ENCODE assay signal across 15 cellular contexts in genomic region chr4:110963621-110964020, GRCh38.
DNase-seq lines count a peak whose midpoint lies in the region; ATAC-seq, FAIRE-seq and TF ChIP-seq lines count a peak whose summit lies in the region.
"Had no signal": no experiment of that assay in that cellular context is flagged by ENCODE, and none has a peak within 500 bp of the region (broad histone marks: within the 10 kb centered on the region; RNA-seq: fewer than 3 reads in every experiment).

No MANE protein-coding gene starts in this region.

- H3K79me2 ChIP-seq in hepatocyte = no peaks in the 10 kb centered on the region

- peak overlapping the region; percentile 35 for H3K27ac Mint-ChIP-seq in neural crest cell (ENCODE audit: unreplicated experiment)
- H3K27ac Mint-ChIP-seq: CD8-positive, alpha-beta memory T cell had no signal

- ATAC-seq in pancreas = no peak
- ATAC-seq: A549 had no signal

- H3K9me3 Mint-ChIP-seq in neural crest cell = no peaks in the 10 kb centered on the region

- H3K36me3 Mint-ChIP-seq in neural crest cell (ENCODE audit: low read depth) = no peaks in the 10 kb centered on the region
- H3K36me3 Mint-ChIP-seq: CD8-positive, alpha-beta memory T cell had no signal

- intact Hi-C loops in pancreas (cut with DNase I) = no loop called here

- H3K4me3 ChIP-seq in SK-N-MC = peak overlapping the region; percentile 71
- H3K4me3 ChIP-seq in hepatocyte = no peak overlapping the region
- no peak overlapping the region for H3K4me3 ChIP-seq in pancreas
- H3K4me3 ChIP-seq: A549, HAP-1 had no signal

- DNase-seq in HEK293T (ENCODE audit: extremely low spot score) = peak; percentile 12
- DNase-seq in SK-N-MC (ENCODE audit: low read depth, low spot score) = no peak
- DNase-seq in hepatocyte (ENCODE audit: low spot score) = no peak
- no peak for DNase-seq in neural crest cell (ENCODE audit: low read depth, low spot score)
- DNase-seq in DMS53 (lab: John Stamatoyannopoulos, UW) = no peak
- no peak for DNase-seq in pancreas
- no peak for DNase-seq in C1 segment of cervical spinal cord (lab: John Stamatoyannopoulos, UW)
- DNase-seq in NCI-H1694 treated with DMSO at 0.1 percent for 48 hours (lab: John Stamatoyannopoulos, UW) = no peak
- DNase-seq: Caco-2; CD8-positive, alpha-beta memory T cell; GF-D8 had no signal

- 53% methylated on average over 7 of the region's 7 CpGs for WGBS in hepatocyte (ENCODE audit: low lambda C conversion rate, missing lambda C conversion rate)
- WGBS in pancreas, 2 donors = 54 to 61% methylated on average over 7 of the region's 7 CpGs

- H3K9ac ChIP-seq in SK-N-MC (ENCODE audit: insufficient read length) = peak overlapping the region; percentile 56

- H3K9me3 ChIP-seq in SK-N-MC (ENCODE audit: low read depth, low read length) (no peaks in the 10 kb centered on the region), hepatocyte (ENCODE audit: low read depth) (no peaks in the 10 kb centered on the region), pancreas (no peaks in the 10 kb centered on the region)
- H3K9me3 ChIP-seq: A549, Caco-2, HAP-1 had no signal

- no peaks in the 10 kb centered on the region for H3K9me2 ChIP-seq in hepatocyte (replicated peaks; ENCODE audit: insufficient read depth)

- no peak for FAIRE-seq in pancreas (lab: Jason Lieb, UNC)
- FAIRE-seq: A549, GM19239, H1 had no signal

- H3K4me1 ChIP-seq in hepatocyte (ENCODE audit: insufficient read depth) = no peaks in the 10 kb centered on the region
- H3K4me1 ChIP-seq in pancreas = no peaks in the 10 kb centered on the region
- H3K4me1 ChIP-seq: A549 had no signal

- TF ChIP-seq CTCF in hepatocyte (IDR thresholded peaks at IDR 0.05; ENCODE audit: poor library complexity) (no peak), neural crest cell (conservative IDR thresholded peaks at IDR 0.05) (no peak), pancreas (IDR thresholded peaks at IDR 0.05) (no peak)

- H3K27ac ChIP-seq in SK-N-MC (peak overlapping the region; percentile 76), hepatocyte (no peak overlapping the region), pancreas (no peak overlapping the region)
- H3K27ac ChIP-seq: A549 had no signal

- H3K27me3 ChIP-seq in hepatocyte (no peaks in the 10 kb centered on the region), pancreas (peaks cover 0 to 10% (median 0%) of the 10 kb centered on the region in 4 donors)

- H4K20me1 ChIP-seq in hepatocyte (ENCODE audit: insufficient read depth, poor library complexity, severe bottlenecking) = no peaks in the 10 kb centered on the region

- peak overlapping the region; percentile 71 for H3K4me2 ChIP-seq in hepatocyte
- H3K4me2 ChIP-seq: A549 had no signal

- H3K4me3 Mint-ChIP-seq in neural crest cell = no peak overlapping the region
- H3K4me3 Mint-ChIP-seq: CD8-positive, alpha-beta memory T cell had no signal

- peaks cover 58% of the 10 kb centered on the region for H3K27me3 Mint-ChIP-seq in neural crest cell (ENCODE audit: low read depth)
- H3K27me3 Mint-ChIP-seq: CD8-positive, alpha-beta memory T cell had no signal

- POLR2A ChIA-PET in HEK293T (lab: Yijun Ruan, JAX) = no interaction called here

- H3K4me1 Mint-ChIP-seq in neural crest cell = no peaks in the 10 kb centered on the region
- H3K4me1 Mint-ChIP-seq: CD8-positive, alpha-beta memory T cell had no signal

- peak overlapping the region; percentile 6 for H2AFZ ChIP-seq in hepatocyte

- H3K36me3 ChIP-seq in SK-N-MC (ENCODE audit: insufficient read depth, low read length) (no peaks in the 10 kb centered on the region), hepatocyte (replicated peaks; ENCODE audit: insufficient read depth, low read depth) (no peaks in the 10 kb centered on the region), pancreas (no peaks in the 10 kb centered on the region)
- H3K36me3 ChIP-seq: HAP-1 had no signal

- CTCF ChIA-PET in HEK293T (lab: Yijun Ruan, JAX) = interaction anchor here (1.6 kb wide), 1 partner anchor 377 kb away, joined by 3 read pairs; no protein-coding TSS in a partner anchor

TF ChIP-seq in HEK293T, 16 proteins besides CTCF, POLR2A, EP300 and RAD21:
- TF ChIP-seq PKNOX1 (IDR thresholded peaks at IDR 0.05) (no peak), L3MBTL2 (conservative IDR thresholded peaks at IDR 0.05) (no peak), LEF1 (IDR thresholded peaks at IDR 0.05; ENCODE audit: borderline replicate concordance) (no peak), FOXK2 (IDR thresholded peaks at IDR 0.05) (no peak), TARDBP (IDR thresholded peaks at IDR 0.05) (no peak), FOXA1 (IDR thresholded peaks at IDR 0.05) (no peak), FOXM1 (IDR thresholded peaks at IDR 0.05; ENCODE audit: borderline replicate concordance) (no peak), ZNF384 (IDR thresholded peaks at IDR 0.05) (no peak), BHLHE40 (IDR thresholded peaks at IDR 0.05; ENCODE audit: borderline replicate concordance) (no peak), HDGF (IDR thresholded peaks at IDR 0.05; ENCODE audit: borderline replicate concordance) (no peak), CTBP1 (IDR thresholded peaks at IDR 0.05; ENCODE audit: borderline replicate concordance) (no peak), ARNT (IDR thresholded peaks at IDR 0.05) (no peak), SUZ12 (IDR thresholded peaks at IDR 0.05) (no peak), NFRKB (IDR thresholded peaks at IDR 0.05) (no peak), SP1 (IDR thresholded peaks at IDR 0.05) (no peak)
